ENCODE assay signal across 8 cellular contexts in genomic region chr6:42929928-42930360, GRCh38. TPM values are rescaled to one million over a fixed set of nuclear protein-coding genes. Genes with fewer than 3 reads are reported as not detected.
DNase-seq lines count a peak whose midpoint lies in the region; ATAC-seq, FAIRE-seq and TF ChIP-seq lines count a peak whose summit lies in the region.

No MANE protein-coding gene starts in this region.

- intact Hi-C loops in ovary (cut with DNase I) = no loop called here

- H3K27ac Mint-ChIP-seq in activated T-cell treated with anti-CD3 and anti-CD28 coated beads, Interleukin-2, amount 50 U/mL, for 24 hours = peak overlapping the region; percentile 100
- H3K27ac Mint-ChIP-seq in type B pancreatic cell = peak overlapping the region; percentile 99

- H3K27me3 Mint-ChIP-seq in activated T-cell treated with anti-CD3 and anti-CD28 coated beads, Interleukin-2, amount 50 U/mL, for 24 hours = no peaks in the 10 kb centered on the region
- H3K27me3 Mint-ChIP-seq in type B pancreatic cell = no peaks in the 10 kb centered on the region

- H3K4me1 Mint-ChIP-seq in activated T-cell treated with anti-CD3 and anti-CD28 coated beads, Interleukin-2, amount 50 U/mL, for 24 hours (ENCODE audit: low read depth) = peaks cover 48% of the 10 kb centered on the region
- peaks cover 23% of the 10 kb centered on the region for H3K4me1 Mint-ChIP-seq in type B pancreatic cell (ENCODE audit: unreplicated experiment)

- H3K36me3 Mint-ChIP-seq in activated T-cell treated with anti-CD3 and anti-CD28 coated beads, Interleukin-2, amount 50 U/mL, for 24 hours (ENCODE audit: low read depth) = peaks cover 54% of the 10 kb centered on the region
- peaks cover 8% of the 10 kb centered on the region for H3K36me3 Mint-ChIP-seq in type B pancreatic cell

- no peaks in the 10 kb centered on the region for H3K9me3 ChIP-seq in A549
- no peaks in the 10 kb centered on the region for H3K9me3 ChIP-seq in ovary

- ATAC-seq in A549 (peak; percentile 27 to 44; a peak in 4 of 6 replicates), GM18508 (IDR thresholded peaks at IDR 0.05; ENCODE audit: insufficient read depth, unreplicated experiment) (peak; percentile 41), HG03025 (IDR thresholded peaks at IDR 0.05; ENCODE audit: low FRiP score, unreplicated experiment) (peak; percentile 35)

- H3K4me1 ChIP-seq in A549 = peaks cover 11% of the 10 kb centered on the region; the same call in 2 of the 3 replicates
- H3K4me1 ChIP-seq in ovary (ENCODE audit: insufficient read depth) = peaks cover 9% of the 10 kb centered on the region

- H3K36me3 ChIP-seq in ovary = no peaks in the 10 kb centered on the region

- H3K4me3 ChIP-seq in A549 = peak overlapping the region; percentile 62
- peak overlapping the region; percentile 78 to 87 for H3K4me3 ChIP-seq in foreskin fibroblast (ENCODE audit: low read depth in 1 of 2, low read length in 2 of 2)
- peak overlapping the region; percentile 79 for H3K4me3 ChIP-seq in ovary

- no peaks in the 10 kb centered on the region for H3K27me3 ChIP-seq in ovary

- no peak for TF ChIP-seq POLR2A in A549 (IDR thresholded peaks at IDR 0.05; ENCODE audit: low read length)
- no peak for TF ChIP-seq POLR2A in ovary (IDR thresholded peaks at IDR 0.05)

- no peak for FAIRE-seq in A549 (lab: Jason Lieb, UNC)

- POLR2A ChIA-PET in A549 (lab: Yijun Ruan, JAX) = interaction anchor here (0.6 to 2.5 kb wide), 10 partner anchors 11 to 589 kb away, joined by 3 to 13 read pairs (median 5); partner anchors contain the start of genes CUL7, PEX6, PPP2R5D and RRP36

- DNase-seq in A549 (ENCODE audit: low read depth in 1 of 2, low spot score in 1 of 2) = peak in 1 of 2 experiments; percentile 15
- peak; percentile 96 for DNase-seq in NOMO-1 treated with DMSO at 0.1 percent for 48 hours (lab: John Stamatoyannopoulos, UW; ENCODE audit: unreplicated experiment)
- no peak for DNase-seq in activated T-cell treated with anti-CD3 and anti-CD28 coated beads, Interleukin-2, amount 50 U/mL, for 24 hours
- DNase-seq in foreskin fibroblast = peak; percentile 79 to 86
- DNase-seq in ovary = no peak
- DNase-seq in type B pancreatic cell (ENCODE audit: extremely low spot score, unreplicated experiment) = no peak

- H3K4me2 ChIP-seq in A549 = peak overlapping the region; percentile 77

- no peak for TF ChIP-seq RAD21 in A549 (conservative IDR thresholded peaks at IDR 0.05 in 1 of 2, IDR thresholded peaks at IDR 0.05 in 1 of 2)

- H3K27ac ChIP-seq in A549 (peak overlapping the region; percentile 84 to 97), ovary (peak overlapping the region in 1 of 2 donors; percentile 93)

- no peak for TF ChIP-seq CTCF in A549 (IDR thresholded peaks at IDR 0.05)
- no peak for TF ChIP-seq CTCF in foreskin fibroblast (IDR thresholded peaks at IDR 0.05; ENCODE audit: low read depth, low read length)
- TF ChIP-seq CTCF in ovary (IDR thresholded peaks at IDR 0.05) = no peak
- TF ChIP-seq CTCF in type B pancreatic cell (conservative IDR thresholded peaks at IDR 0.05) = no peak

- CTCF ChIA-PET in A549 (lab: Yijun Ruan, JAX) = interaction anchor here (1.1 to 3.0 kb wide), 5 partner anchors 11 to 268 kb away, joined by 3 to 14 read pairs (median 3); no protein-coding TSS in a partner anchor

- H3K4me3 Mint-ChIP-seq in activated T-cell treated with anti-CD3 and anti-CD28 coated beads, Interleukin-2, amount 50 U/mL, for 24 hours = peak overlapping the region; percentile 99
- peak overlapping the region; percentile 99 for H3K4me3 Mint-ChIP-seq in type B pancreatic cell

- TF ChIP-seq EP300 in A549 (IDR thresholded peaks at IDR 0.05) (no peak), ovary (IDR thresholded peaks at IDR 0.05) (no peak)

- 4% methylated on average over 6 of the region's 9 CpGs for WGBS in A549 (ENCODE audit: missing lambda C conversion rate)
- 1 to 2% (median 2%) methylated on average over 9 of the region's 9 CpGs for WGBS in ovary, 3 donors

- no peaks in the 10 kb centered on the region for H3K9me3 Mint-ChIP-seq in activated T-cell treated with anti-CD3 and anti-CD28 coated beads, Interleukin-2, amount 50 U/mL, for 24 hours
- no peaks in the 10 kb centered on the region for H3K9me3 Mint-ChIP-seq in type B pancreatic cell

TF ChIP-seq in A549, 52 proteins besides CTCF, POLR2A, EP300 and RAD21:
- TF ChIP-seq FOSL2 (IDR thresholded peaks at IDR 0.05) (no peak), FOSL2 (CRISPR knock-in tag; IDR thresholded peaks at IDR 0.05) (peak; percentile 61), KDM1A (IDR thresholded peaks at IDR 0.05; ENCODE audit: low read depth) (no peak), MAFK (IDR thresholded peaks at IDR 0.05; ENCODE audit: partially characterized antibody) (no peak)

RNA-seq across cellular contexts. Expression of gene CNPY3, which starts 0.7 kb away (rescaled TPM):
- 28.2 and 30.3 TPM in 2 replicates for polyA plus RNA-seq in A549 (2011; rRNA removed)
- polyA plus RNA-seq in A549 (2012; cell fraction: cytosol; rRNA removed) = 34.5 and 35.9 TPM in 2 replicates
- polyA plus RNA-seq in A549 (2012; cell fraction: nucleus; rRNA removed) = 30.6 and 32.0 TPM in 2 replicates
- polyA plus RNA-seq in A549 (2017; fragmentation: RNase III; extraction: RNeasy Plus Mini Kit Qiagen cat#74134 plus additional on column Dnase treatment) = 31.9 to 39.4 TPM (median 38.5 TPM) in 3 replicates
- 20.7 and 23.6 TPM in 2 replicates for polyA minus RNA-seq in A549 (2011; rRNA and poly(A)+ RNA removed)
- total RNA-seq in ovary = 10 to 100 TPM; 25.3 to 61.2 (median 44.5) TPM
- 10 to 100 TPM; 36.8 to 40.0 TPM for polyA plus RNA-seq in ovary
- 37.9 and 57.6 TPM in 2 replicates for total RNA-seq in type B pancreatic cell (ENCODE audit: low replicate concordance)

RNA-seq across cellular contexts. Expression of gene PTCRA, which starts 14.1 kb away (rescaled TPM):
- not detected in 2 replicates for polyA plus RNA-seq in A549 (2011; rRNA removed)
- polyA plus RNA-seq in A549 (2012; cell fraction: cytosol; rRNA removed) = not detected in 2 replicates
- not detected in 2 replicates for polyA plus RNA-seq in A549 (2012; cell fraction: nucleus; rRNA removed)
- not detected in 3 replicates for polyA plus RNA-seq in A549 (2017; fragmentation: RNase III; extraction: RNeasy Plus Mini Kit Qiagen cat#74134 plus additional on column Dnase treatment)
- polyA minus RNA-seq in A549 (2011; rRNA and poly(A)+ RNA removed) = not detected in 2 replicates
- total RNA-seq in ovary = under 1 TPM in 1 of 7 donors, not detected in 6; 0.55 TPM
- not detected for polyA plus RNA-seq in ovary
- total RNA-seq in type B pancreatic cell (ENCODE audit: low replicate concordance) = not detected in 2 replicates

RNA-seq across cellular contexts. Expression of gene GNMT, which starts 30.6 kb away (rescaled TPM):
- polyA plus RNA-seq in A549 (2011; rRNA removed) (0.12 TPM in 2 replicates), A549 (2017; fragmentation: RNase III; extraction: RNeasy Plus Mini Kit Qiagen cat#74134 plus additional on column Dnase treatment) (0.23 to 0.32 TPM (median 0.31 TPM) in 3 replicates), ovary (1 to 10 TPM in 1 of 2 donors, under 1 TPM in 1; 0.35 to 1.1 TPM)
- polyA plus RNA-seq in A549 (2012; cell fraction: cytosol; rRNA removed) = 0.23 and 0.24 TPM in 2 replicates
- 0.33 and 1.6 TPM in 2 replicates for polyA plus RNA-seq in A549 (2012; cell fraction: nucleus; rRNA removed)
- 0.25 TPM in 1 of 2 replicates, not detected in the other for polyA minus RNA-seq in A549 (2011; rRNA and poly(A)+ RNA removed)
- total RNA-seq in ovary (1 to 10 TPM in 4 of 7 donors, under 1 TPM in 3; 0.57 to 2.7 (median 1.3) TPM), type B pancreatic cell (ENCODE audit: low replicate concordance) (0.26 and 0.39 TPM in 2 replicates)

RNA-seq across cellular contexts. Expression of gene PEX6, which starts 49.0 kb away (rescaled TPM):
- polyA plus RNA-seq in A549 (2011; rRNA removed) (4.6 TPM in 2 replicates), A549 (2017; fragmentation: RNase III; extraction: RNeasy Plus Mini Kit Qiagen cat#74134 plus additional on column Dnase treatment) (8.3 to 9.5 TPM (median 8.6 TPM) in 3 replicates), ovary (10 to 100 TPM in 1 of 2 donors, 1 to 10 TPM in 1; 8.8 to 30.2 TPM)
- polyA plus RNA-seq in A549 (2012; cell fraction: cytosol; rRNA removed) = 6.5 and 8.4 TPM in 2 replicates
- 23.6 and 28.3 TPM in 2 replicates for polyA plus RNA-seq in A549 (2012; cell fraction: nucleus; rRNA removed)
- polyA minus RNA-seq in A549 (2011; rRNA and poly(A)+ RNA removed) = 5.9 and 8.6 TPM in 2 replicates
- total RNA-seq in ovary (10 to 100 TPM; 23.1 to 41.0 (median 29.8) TPM), type B pancreatic cell (ENCODE audit: low replicate concordance) (34.4 and 35.9 TPM in 2 replicates)

RNA-seq across cellular contexts. Expression of gene RPL7L1, which starts 50.5 kb away (rescaled TPM):
- polyA plus RNA-seq in A549 (2011; rRNA removed) = 46.4 and 65.2 TPM in 2 replicates
- 21.5 and 25.9 TPM in 2 replicates for polyA plus RNA-seq in A549 (2012; cell fraction: cytosol; rRNA removed)
- polyA plus RNA-seq in A549 (2012; cell fraction: nucleus; rRNA removed) = 8.0 and 15.2 TPM in 2 replicates
- polyA plus RNA-seq in A549 (2017; fragmentation: RNase III; extraction: RNeasy Plus Mini Kit Qiagen cat#74134 plus additional on column Dnase treatment) = 82.5 to 101 TPM (median 84.1 TPM) in 3 replicates
- polyA minus RNA-seq in A549 (2011; rRNA and poly(A)+ RNA removed) = 30.5 and 31.1 TPM in 2 replicates
- total RNA-seq in ovary = 10 to 100 TPM; 60.1 to 77.9 (median 68.1) TPM
- 10 to 100 TPM; 48.6 to 97.8 TPM for polyA plus RNA-seq in ovary
- total RNA-seq in type B pancreatic cell (ENCODE audit: low replicate concordance) = 83.4 and 101 TPM in 2 replicates

Comparison
In these comparisons a context has a peak if more than half of its experiments do, and no peak if none do; other contexts are left out.
1. DNase-seq: peak in NOMO-1 treated with DMSO at 0.1 percent for 48 hours (single experiment) and foreskin fibroblast (2 of 2); none in activated T-cell treated with anti-CD3 and anti-CD28 coated beads, Interleukin-2, amount 50 U/mL, for 24 hours (single experiment), ovary (0 of 5) and type B pancreatic cell (single experiment).
2. Peak in every context shown above with its lines, with median percentiles within 50 percentile points of each other: ATAC-seq and H3K4me3 ChIP-seq.